28 cellular contexts compared by ENCODE assay signal in the genomic region with DNA sequence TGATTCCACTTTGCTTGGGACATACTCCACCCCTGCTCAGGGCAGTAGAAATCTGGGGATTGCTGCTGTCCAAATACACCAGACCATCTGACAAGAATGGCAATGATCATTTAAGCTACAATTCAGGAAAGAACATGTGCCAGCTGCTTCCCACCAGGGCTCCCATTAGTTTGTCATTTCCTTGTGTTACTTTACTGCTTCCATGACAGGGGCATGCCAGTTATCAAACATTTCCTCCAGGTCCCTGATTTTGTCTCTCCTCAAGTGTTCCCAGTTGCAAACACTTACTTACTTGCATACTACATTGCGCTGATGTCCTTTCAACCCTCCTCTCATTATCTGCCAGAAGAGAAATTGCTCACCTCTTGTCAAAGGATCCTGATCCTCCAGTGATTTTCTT.
"Had no signal": no experiment of that assay in that cellular context is flagged by ENCODE, and none has a peak within 500 bp of the region (broad histone marks: within the 10 kb centered on the region; RNA-seq: fewer than 3 reads in every experiment).

No MANE protein-coding gene starts in this region.

- H3K4me3 Mint-ChIP-seq: stimulated activated effector memory CD8-positive, alpha-beta T cell treated with anti-CD3 and anti-CD28 coated beads, Interleukin-12 subunit alpha, Interleukin-12 subunit beta, amount 100 ng/mL, for 72 hours; stimulated activated memory B cell treated with anti-CD40 and anti-IgM and Interleukin-4, amounts not matched to agents 10 μg/mL and 1 μg/mL and 100 μg/mL, for 72 hours; stimulated activated naive B cell treated with anti-CD40 and anti-IgM and Interleukin-4, amounts not matched to agents 10 μg/mL and 1 μg/mL and 100 μg/mL, for 72 hours; stimulated activated naive CD8-positive, alpha-beta T cell treated with anti-CD3 and anti-CD28 coated beads, Interleukin-15, amount 100 ng/mL, for 72 hours; stimulated activated naive CD8-positive, alpha-beta T cell treated with anti-CD3 and anti-CD28 coated beads, Interleukin-15, Interleukin-2, amounts not matched to agents 100 ng/mL and 50 ng/mL, for 24 hours; type B pancreatic cell had no signal

- H3K27me3 Mint-ChIP-seq: stimulated activated memory B cell treated with anti-CD40 and anti-IgM and Interleukin-4, amounts not matched to agents 10 μg/mL and 1 μg/mL and 100 μg/mL, for 72 hours; stimulated activated naive B cell treated with anti-CD40 and anti-IgM and Interleukin-4, amounts not matched to agents 10 μg/mL and 1 μg/mL and 100 μg/mL, for 72 hours; stimulated activated naive CD8-positive, alpha-beta T cell treated with anti-CD3 and anti-CD28 coated beads, Interleukin-15, amount 100 ng/mL, for 72 hours; stimulated activated naive CD8-positive, alpha-beta T cell treated with anti-CD3 and anti-CD28 coated beads, Interleukin-15, Interleukin-2, amounts not matched to agents 100 ng/mL and 50 ng/mL, for 24 hours; type B pancreatic cell had no signal

- H3K4me3 ChIP-seq: stomach, suprapubic skin, testis, thoracic aorta, thyroid gland, tibial artery, tibial nerve, transverse colon, upper lobe of left lung, upper lobe of right lung, uterus, vagina had no signal

- H3K27ac ChIP-seq: stomach, suprapubic skin, testis, thoracic aorta, thyroid gland, tibial artery, tibial nerve, transverse colon, upper lobe of left lung, upper lobe of right lung, uterus, vagina had no signal

- H3K9me3 ChIP-seq: testis, thoracic aorta, thyroid gland, transverse colon, upper lobe of right lung, uterus, vagina had no signal

- H3K27me3 ChIP-seq: stomach, suprapubic skin, testis, thyroid gland, tibial artery, tibial nerve, transverse colon, upper lobe of left lung, upper lobe of right lung, uterus, vagina had no signal

- H3K4me1 Mint-ChIP-seq: stimulated activated effector memory CD8-positive, alpha-beta T cell treated with anti-CD3 and anti-CD28 coated beads, Interleukin-12 subunit alpha, Interleukin-12 subunit beta, amount 100 ng/mL, for 72 hours; stimulated activated memory B cell treated with anti-CD40 and anti-IgM and Interleukin-4, amounts not matched to agents 10 μg/mL and 1 μg/mL and 100 μg/mL, for 72 hours; stimulated activated naive B cell treated with anti-CD40 and anti-IgM and Interleukin-4, amounts not matched to agents 10 μg/mL and 1 μg/mL and 100 μg/mL, for 72 hours; stimulated activated naive CD8-positive, alpha-beta T cell treated with anti-CD3 and anti-CD28 coated beads, Interleukin-15, amount 100 ng/mL, for 72 hours had no signal

- H3K4me1 ChIP-seq: stomach, suprapubic skin, testis, thyroid gland, tibial artery, tibial nerve, transverse colon, upper lobe of left lung, upper lobe of right lung, uterus, vagina had no signal

- ATAC-seq: stimulated activated effector memory CD8-positive, alpha-beta T cell treated with anti-CD3 and anti-CD28 coated beads, Interleukin-12 subunit alpha, Interleukin-12 subunit beta, amount 100 ng/mL, for 72 hours; stimulated activated memory B cell treated with anti-CD40 and anti-IgM and Interleukin-4, amounts not matched to agents 10 μg/mL and 1 μg/mL and 100 μg/mL, for 72 hours; stimulated activated naive B cell treated with anti-CD40 and anti-IgM and Interleukin-4, amounts not matched to agents 10 μg/mL and 1 μg/mL and 100 μg/mL, for 72 hours; stimulated activated naive CD8-positive, alpha-beta T cell treated with anti-CD3 and anti-CD28 coated beads, Interleukin-15, amount 100 ng/mL, for 72 hours; stimulated activated naive CD8-positive, alpha-beta T cell treated with anti-CD3 and anti-CD28 coated beads, Interleukin-15, Interleukin-2, amounts not matched to agents 100 U/mL and 50 U/mL, for 24 hours; upper lobe of right lung had no signal

- H3K27ac Mint-ChIP-seq: stimulated activated effector memory CD8-positive, alpha-beta T cell treated with anti-CD3 and anti-CD28 coated beads, Interleukin-12 subunit alpha, Interleukin-12 subunit beta, amount 100 ng/mL, for 72 hours; stimulated activated memory B cell treated with anti-CD40 and anti-IgM and Interleukin-4, amounts not matched to agents 10 μg/mL and 1 μg/mL and 100 μg/mL, for 72 hours; stimulated activated naive B cell treated with anti-CD40 and anti-IgM and Interleukin-4, amounts not matched to agents 10 μg/mL and 1 μg/mL and 100 μg/mL, for 72 hours; stimulated activated naive CD8-positive, alpha-beta T cell treated with anti-CD3 and anti-CD28 coated beads, Interleukin-15, amount 100 ng/mL, for 72 hours; stimulated activated naive CD8-positive, alpha-beta T cell treated with anti-CD3 and anti-CD28 coated beads, Interleukin-15, Interleukin-2, amounts not matched to agents 100 ng/mL and 50 ng/mL, for 24 hours; type B pancreatic cell had no signal

- H3K36me3 Mint-ChIP-seq: stimulated activated effector memory CD8-positive, alpha-beta T cell treated with anti-CD3 and anti-CD28 coated beads, Interleukin-12 subunit alpha, Interleukin-12 subunit beta, amount 100 ng/mL, for 72 hours; stimulated activated memory B cell treated with anti-CD40 and anti-IgM and Interleukin-4, amounts not matched to agents 10 μg/mL and 1 μg/mL and 100 μg/mL, for 72 hours; stimulated activated naive B cell treated with anti-CD40 and anti-IgM and Interleukin-4, amounts not matched to agents 10 μg/mL and 1 μg/mL and 100 μg/mL, for 72 hours; type B pancreatic cell had no signal

- DNase-seq: stimulated activated CD4-positive, alpha-beta T cell treated with anti-CD3 and anti-CD28 coated beads, Interleukin-2, amount 100 ng/mL, for 48 hours; stimulated activated CD4-positive, alpha-beta T cell treated with anti-CD3 and anti-CD28 coated beads, Interleukin-4, amount 100 ng/mL, for 1 hour; stimulated activated CD4-positive, alpha-beta T cell treated with anti-CD3 and anti-CD28 coated beads, Interleukin-4, amount 100 ng/mL, for 24 hours; stimulated activated CD4-positive, alpha-beta T cell treated with anti-CD3 and anti-CD28 coated beads, Interleukin-4, amount 100 ng/mL, for 4 hours; stimulated activated CD8-positive, alpha-beta memory T cell treated with anti-CD3 and anti-CD28 coated beads, Interleukin-4, amount 100 ng/mL, for 48 hours; stimulated activated naive B cell treated with anti-CD40 and anti-IgM and Interleukin-4, amounts not matched to agents 10 μg/mL and 1 μg/mL and 100 μg/mL, for 72 hours; stimulated activated naive CD4-positive, alpha-beta T cell; stimulated activated naive CD4-positive, alpha-beta T cell treated with Interleukin-2 at 50 U/mL for 16 hours; stimulated activated naive CD8-positive, alpha-beta T cell treated with anti-CD3 and anti-CD28 coated beads, Interleukin-15, amount 100 ng/mL, for 72 hours; stimulated activated naive CD8-positive, alpha-beta T cell treated with anti-CD3 and anti-CD28 coated beads, Interleukin-15, Interleukin-2, amounts not matched to agents 100 U/mL and 50 U/mL, for 24 hours; stomach; substantia nigra; testis; thyroid gland; tibial artery; transverse colon; trophoblast cell; upper lobe of left lung; upper lobe of right lung; uterus had no signal

- H3K36me3 ChIP-seq: stomach, suprapubic skin, thoracic aorta, thyroid gland, tibial artery, tibial nerve, transverse colon, upper lobe of left lung, upper lobe of right lung, uterus, vagina had no signal
